8 cellular contexts compared by ENCODE assay signal in the genomic region with DNA sequence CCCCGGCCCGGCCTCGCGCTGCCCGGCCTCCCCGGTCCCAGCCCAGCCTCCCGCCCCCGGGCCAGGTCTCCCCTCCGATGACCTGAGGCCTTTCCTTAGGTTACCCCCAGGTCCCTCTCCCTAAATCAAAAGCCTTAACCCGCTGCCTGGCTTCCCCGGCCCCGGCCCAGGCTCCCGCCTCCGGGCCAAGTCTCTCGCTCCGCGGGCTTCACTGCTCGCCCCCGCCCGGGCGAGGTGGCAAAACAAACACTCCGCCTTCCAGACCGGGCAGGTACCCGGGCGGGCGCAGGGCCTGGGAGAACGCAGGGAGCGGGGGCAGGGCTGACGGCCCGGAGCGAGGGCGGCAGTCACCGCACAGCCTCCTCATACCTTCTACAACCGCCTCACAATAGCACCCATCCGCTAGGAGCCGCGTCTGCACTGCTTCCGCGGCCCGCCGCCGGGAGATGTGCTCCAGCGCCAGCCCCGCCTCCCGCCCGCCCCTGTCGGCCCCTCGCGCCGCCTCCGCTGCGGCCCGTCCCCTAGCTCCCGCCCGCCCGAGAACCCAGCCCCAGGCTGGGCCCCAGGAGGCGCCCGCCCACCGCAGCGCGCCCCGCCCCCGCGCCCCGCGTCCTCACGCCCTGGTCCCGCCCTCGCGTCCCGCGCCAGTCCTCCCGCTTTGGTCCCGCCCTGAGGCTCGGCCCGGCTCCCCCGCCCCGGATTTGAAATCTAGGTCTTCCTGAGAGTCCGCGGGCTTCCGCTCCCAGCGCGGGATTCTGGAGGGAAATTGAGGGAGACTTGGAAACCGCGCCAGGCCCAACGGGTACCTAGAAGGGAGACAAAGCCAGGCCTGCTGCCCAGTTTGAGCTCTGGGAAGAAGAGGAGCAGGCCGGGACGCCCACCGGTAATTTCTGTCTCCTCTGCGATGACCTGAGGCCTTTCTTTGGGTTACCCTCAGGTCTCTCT. TPM values are rescaled to one million over a fixed set of nuclear protein-coding genes. Genes with fewer than 3 reads are reported as not detected.
A peak's percentile ranks its signal among the peaks of the same experiment; 100 is the strongest.
DNase-seq lines count a peak whose midpoint lies in the region; ATAC-seq and TF ChIP-seq lines count a peak whose summit lies in the region.

Gene CASP3 (minus strand): TSS at position 422 of the 945 bp plus-strand sequence. CDS start 10,994 bp downstream, outside the sequence.
A gene with protein sequence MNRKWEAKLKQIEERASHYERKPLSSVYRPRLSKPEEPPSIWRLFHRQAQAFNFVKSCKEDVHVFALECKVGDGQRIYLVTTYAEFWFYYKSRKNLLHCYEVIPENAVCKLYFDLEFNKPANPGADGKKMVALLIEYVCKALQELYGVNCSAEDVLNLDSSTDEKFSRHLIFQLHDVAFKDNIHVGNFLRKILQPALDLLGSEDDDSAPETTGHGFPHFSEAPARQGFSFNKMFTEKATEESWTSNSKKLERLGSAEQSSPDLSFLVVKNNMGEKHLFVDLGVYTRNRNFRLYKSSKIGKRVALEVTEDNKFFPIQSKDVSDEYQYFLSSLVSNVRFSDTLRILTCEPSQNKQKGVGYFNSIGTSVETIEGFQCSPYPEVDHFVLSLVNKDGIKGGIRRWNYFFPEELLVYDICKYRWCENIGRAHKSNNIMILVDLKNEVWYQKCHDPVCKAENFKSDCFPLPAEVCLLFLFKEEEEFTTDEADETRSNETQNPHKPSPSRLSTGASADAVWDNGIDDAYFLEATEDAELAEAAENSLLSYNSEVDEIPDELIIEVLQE (plus strand): TSS at position 713 of the 945 bp plus-strand sequence. CDS start 7,403 bp downstream, outside the sequence.

- peak; percentile 88 to 97 (median 96) for DNase-seq in NCI-H1417 (lab: John Stamatoyannopoulos, UW)
- peak; percentile 99 for DNase-seq in activated naive CD8-positive, alpha-beta T cell treated with anti-CD3 and anti-CD28 coated beads, Interleukin-2, amount 10 ng/mL, durations not matched to agents 7 days and 5 days
- DNase-seq in Right ventricle myocardium superior, result peak; percentile 98
- peak; percentile 93 to 97 for DNase-seq in trophoblast cell
- DNase-seq in tibial nerve (ENCODE audit: low spot score in 2 of 2), result peak; percentile 90 to 91

- no peak within 1 kb of the TSS for H3K23ac ChIP-seq in trophoblast cell (ENCODE audit: low read length)

- peak within 1 kb of the TSS; percentile 96 for H3K27ac Mint-ChIP-seq in activated naive CD8-positive, alpha-beta T cell treated with anti-CD3 and anti-CD28 coated beads, Interleukin-2, amount 10 ng/mL, durations not matched to agents 7 days and 5 days

- H3K9me3 ChIP-seq in SU-DHL-6 (ENCODE audit: insufficient read depth, low read length), result no peaks in the 10 kb centered on the region
- no peaks in the 10 kb centered on the region for H3K9me3 ChIP-seq in trophoblast cell (ENCODE audit: insufficient read depth, low read depth, low read length)
- no peaks in the 10 kb centered on the region for H3K9me3 ChIP-seq in tibial nerve

- H3K27ac ChIP-seq in SU-DHL-6 (ENCODE audit: low read depth, low read length), result peak within 1 kb of the TSS; percentile 71
- H3K27ac ChIP-seq in trophoblast cell (ENCODE audit: low read depth, low read length), result peak within 1 kb of the TSS; percentile 97
- H3K27ac ChIP-seq in tibial nerve, result peak within 1 kb of the TSS; percentile 90 to 99 (median 98)

- no peaks in the 10 kb centered on the region for H3K9me3 Mint-ChIP-seq in activated naive CD8-positive, alpha-beta T cell treated with anti-CD3 and anti-CD28 coated beads, Interleukin-2, amount 10 ng/mL, durations not matched to agents 7 days and 5 days

- no peaks in the 10 kb centered on the region for H3K27me3 Mint-ChIP-seq in activated naive CD8-positive, alpha-beta T cell treated with anti-CD3 and anti-CD28 coated beads, Interleukin-2, amount 10 ng/mL, durations not matched to agents 7 days and 5 days

- H2AFZ ChIP-seq in SU-DHL-6 (ENCODE audit: low read depth, low read length, severe bottlenecking), result peak within 1 kb of the TSS; percentile 99
- H2AFZ ChIP-seq in trophoblast cell (ENCODE audit: insufficient read depth, low read length, poor library complexity), result peak within 1 kb of the TSS; percentile 89

- peaks cover 15% of the 10 kb centered on the region for H3K79me1 ChIP-seq in trophoblast cell (ENCODE audit: low read length)

- H2AK5ac ChIP-seq in trophoblast cell (ENCODE audit: low read length), result peak within 1 kb of the TSS; percentile 90

- intact Hi-C loops in Right ventricle myocardium superior (cut with DNase I), result loop anchor here (10.0 kb wide), 1 partner anchor 384 kb away; no protein-coding TSS in a partner anchor

- TF ChIP-seq EP300 in tibial nerve (IDR thresholded peaks at IDR 0.05), result peak in 1 of 2 donors; percentile 94

- H3F3A ChIP-seq in SU-DHL-6 (ENCODE audit: insufficient read depth), result peaks cover 9% of the 10 kb centered on the region

- peaks cover 48% of the 10 kb centered on the region for H3K79me2 ChIP-seq in SU-DHL-6 (ENCODE audit: insufficient read depth, low read length)
- H3K79me2 ChIP-seq in trophoblast cell (ENCODE audit: control insufficient read depth, insufficient read depth, low read length, poor library complexity), result peaks cover 18% of the 10 kb centered on the region

- peak within 1 kb of the TSS; percentile 59 for H2BK120ac ChIP-seq in trophoblast cell (ENCODE audit: insufficient read depth, low read length, poor library complexity)

- H3K4ac ChIP-seq in trophoblast cell (ENCODE audit: low read depth, low read length), result peak within 1 kb of the TSS; percentile 77

- H3K4me1 Mint-ChIP-seq in activated naive CD8-positive, alpha-beta T cell treated with anti-CD3 and anti-CD28 coated beads, Interleukin-2, amount 10 ng/mL, durations not matched to agents 7 days and 5 days, result peaks cover 53% of the 10 kb centered on the region

- H4K20me1 ChIP-seq in SU-DHL-6 (ENCODE audit: low read depth, low read length), result no peaks in the 10 kb centered on the region

- peak within 1 kb of the TSS; percentile 98 for H3K4me3 Mint-ChIP-seq in activated naive CD8-positive, alpha-beta T cell treated with anti-CD3 and anti-CD28 coated beads, Interleukin-2, amount 10 ng/mL, durations not matched to agents 7 days and 5 days

- H4K8ac ChIP-seq in trophoblast cell (ENCODE audit: low read depth, low read length), result peak within 1 kb of the TSS; percentile 98

- H3K9ac ChIP-seq in SU-DHL-6 (ENCODE audit: low read length), result peak within 1 kb of the TSS; percentile 94
- H3K9ac ChIP-seq in trophoblast cell (ENCODE audit: low read length), result peak within 1 kb of the TSS; percentile 99

- peak within 1 kb of the TSS; percentile 90 for H2BK5ac ChIP-seq in trophoblast cell (ENCODE audit: low read depth, low read length, poor library complexity)

- peak within 1 kb of the TSS; percentile 27 for H2BK12ac ChIP-seq in trophoblast cell (ENCODE audit: low read length)

- peak within 1 kb of the TSS; percentile 90 for H4K91ac ChIP-seq in trophoblast cell (ENCODE audit: low read depth, low read length)

- H3K4me2 ChIP-seq in SU-DHL-6 (ENCODE audit: low read depth, low read length, poor library complexity, severe bottlenecking) (peak within 1 kb of the TSS; percentile 85), trophoblast cell (ENCODE audit: low read length) (peak within 1 kb of the TSS; percentile 96)

- peak; percentile 74 to 85 for TF ChIP-seq POLR2A in tibial nerve (IDR thresholded peaks at IDR 0.05)

- H3K4me1 ChIP-seq in trophoblast cell (ENCODE audit: control insufficient read depth in 1 of 2, insufficient read depth in 2 of 2, low read length in 2 of 2) (peaks cover 9 to 11% of the 10 kb centered on the region in 2 experiments), tibial nerve (peaks cover 0 to 53% (median 33%) of the 10 kb centered on the region in 4 donors)

- H3K27me3 ChIP-seq in SU-DHL-6 (ENCODE audit: low read length) (no peaks in the 10 kb centered on the region), trophoblast cell (ENCODE audit: insufficient read depth, low read length) (no peaks in the 10 kb centered on the region), tibial nerve (no peaks in the 10 kb centered on the region)

- POLR2A ChIA-PET in activated naive CD8-positive, alpha-beta T cell treated with anti-CD3 and anti-CD28 coated beads, Interleukin-2, amount 10 ng/mL, durations not matched to agents 7 days and 5 days (lab: Charles Lee), result interaction anchor here (0.9 to 3.5 kb wide), 23 partner anchors 10 to 412 kb away, joined by 3 to 48 read pairs (median 4); partner anchors contain the start of genes CENPU and IRF2

- H3K18ac ChIP-seq in trophoblast cell (ENCODE audit: low read length), result peak within 1 kb of the TSS; percentile 96

- peaks cover 30% of the 10 kb centered on the region for H3K36me3 Mint-ChIP-seq in activated naive CD8-positive, alpha-beta T cell treated with anti-CD3 and anti-CD28 coated beads, Interleukin-2, amount 10 ng/mL, durations not matched to agents 7 days and 5 days

- no peaks in the 10 kb centered on the region for H3K9me2 ChIP-seq in SU-DHL-6 (replicated peaks; ENCODE audit: insufficient read depth, low read length)

- peak; percentile 86 for ATAC-seq in HG02763 (IDR thresholded peaks at IDR 0.05; ENCODE audit: unreplicated experiment)
- peak; percentile 89 for ATAC-seq in activated naive CD8-positive, alpha-beta T cell treated with anti-CD3 and anti-CD28 coated beads, Interleukin-2, amount 10 ng/mL, durations not matched to agents 7 days and 5 days (ENCODE audit: low read depth)
- peak; percentile 97 for ATAC-seq in Right ventricle myocardium superior (ENCODE audit: poor library complexity)

- H4K12ac ChIP-seq in trophoblast cell (ENCODE audit: low read depth, low read length), result peak within 1 kb of the TSS; percentile 96

- peak within 1 kb of the TSS; percentile 91 for H3K4me3 ChIP-seq in GM12875 (ENCODE audit: low read depth, low read length)
- peak within 1 kb of the TSS; percentile 95 for H3K4me3 ChIP-seq in SU-DHL-6 (ENCODE audit: insufficient read depth, low read length, poor library complexity, severe bottlenecking)
- peak within 1 kb of the TSS; percentile 95 for H3K4me3 ChIP-seq in trophoblast cell (ENCODE audit: low read depth, low read length)
- H3K4me3 ChIP-seq in tibial nerve, result peak within 1 kb of the TSS; percentile 88 to 100 (median 94)

- H3K36me3 ChIP-seq in SU-DHL-6 (ENCODE audit: low read length) (0 out of 2 replicates have a peak, but pooled peaks cover 15% of the 10 kb centered on the region), trophoblast cell (ENCODE audit: control insufficient read depth in 1 of 2, insufficient read depth in 2 of 2, low read length in 2 of 2) (no peaks in the 10 kb centered on the region), tibial nerve (no peaks in the 10 kb centered on the region)

- no CpG with 5 or more reads among the region's 90 CpGs for WGBS in trophoblast cell (ENCODE audit: extremely low coverage, insufficient coverage, insufficient read length)
- WGBS in tibial nerve, 2 donors, result 0 to 2% methylated on average over 28 to 43 of the region's 90 CpGs

- peak within 1 kb of the TSS; percentile 98 for H3K14ac ChIP-seq in trophoblast cell (ENCODE audit: low read length)

- peak; percentile 40; the same call in 1 of the 2 replicates for TF ChIP-seq CTCF in GM12875 (IDR thresholded peaks at IDR 0.05; ENCODE audit: borderline replicate concordance, insufficient read depth, low read depth, low read length)
- no peak for TF ChIP-seq CTCF in SU-DHL-6 (IDR thresholded peaks at IDR 0.05; ENCODE audit: insufficient read depth, low read length, poor library complexity, severe bottlenecking)
- peak in 4 of 5 experiments; percentile 19 to 54 (median 44) for TF ChIP-seq CTCF in tibial nerve (IDR thresholded peaks at IDR 0.05)

RNA-seq across cellular contexts. Expression of gene CASP3, which starts in this region (rescaled TPM):
- total RNA-seq in activated naive CD8-positive, alpha-beta T cell treated with anti-CD3 and anti-CD28 coated beads, Interleukin-2, amount 10 ng/mL, durations not matched to agents 7 days and 5 days, result 10 to 100 TPM; 45.3 to 49.8 TPM
- total RNA-seq in Right ventricle myocardium superior (11.6 TPM), tibial nerve (10 to 100 TPM in 1 of 4 donors, 1 to 10 TPM in 3; 7.6 to 17.7 (median 9.7) TPM)
- polyA plus RNA-seq in trophoblast cell (2013), result 17.1 and 17.5 TPM in 2 replicates

RNA-seq across cellular contexts. Expression of the second gene that starts in this region (rescaled TPM):
- total RNA-seq in activated naive CD8-positive, alpha-beta T cell treated with anti-CD3 and anti-CD28 coated beads, Interleukin-2, amount 10 ng/mL, durations not matched to agents 7 days and 5 days, result 10 to 100 TPM; 22.5 to 25.0 TPM
- total RNA-seq in Right ventricle myocardium superior (10.9 TPM), tibial nerve (10 to 100 TPM; 14.7 to 36.7 (median 21.4) TPM)
- polyA plus RNA-seq in trophoblast cell (2013), result 6.9 and 7.4 TPM in 2 replicates

Comparison
In these comparisons a context has a peak if more than half of its experiments do, and no peak if none do; other contexts are left out.
1. Peak in every context shown above with its lines: DNase-seq, ATAC-seq, H3K4me3 ChIP-seq and H3K27ac ChIP-seq.